Comparison of ENCODE assay signal across 33 cellular contexts in the genomic region with DNA sequence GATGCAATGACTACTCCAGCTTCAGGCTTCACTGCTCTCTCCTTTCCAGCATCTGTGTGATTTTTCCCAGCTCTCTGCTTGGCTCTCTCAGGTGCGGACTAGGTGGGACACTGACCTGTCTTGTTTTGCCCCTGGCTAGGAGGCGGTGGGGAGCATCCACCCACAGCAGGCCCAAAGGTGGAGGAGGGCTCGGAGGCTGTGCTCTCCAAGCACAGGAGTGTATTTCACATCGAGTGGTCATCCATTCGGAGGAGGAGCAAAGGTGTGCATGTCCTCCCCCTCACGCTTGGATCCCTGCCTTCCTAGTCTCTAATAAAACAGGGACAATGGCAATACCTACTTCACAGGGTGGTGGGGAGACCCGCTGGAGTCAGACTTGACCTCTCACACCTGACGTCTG. TPM values are rescaled to one million over a fixed set of nuclear protein-coding genes. Genes with fewer than 3 reads are reported as not detected.
"Had no signal": no experiment of that assay in that cellular context is flagged by ENCODE, and none has a peak within 500 bp of the region (broad histone marks: within the 10 kb centered on the region; RNA-seq: fewer than 3 reads in every experiment).

No MANE protein-coding gene starts in this region.

- H3K4me1 ChIP-seq: colonic mucosa had no signal

- H3K27me3 ChIP-seq: colonic mucosa, esophagus squamous epithelium, gastrocnemius medialis, heart right ventricle, left lung had no signal

- H3K27ac ChIP-seq: colonic mucosa, epithelial cell of prostate, esophagus squamous epithelium, gastrocnemius medialis, heart right ventricle, left lung, lower lobe of right lung had no signal

- DNase-seq: colonic mucosa; cortex of kidney; effector CD4-positive, alpha-beta T cell; effector memory CD4-positive, alpha-beta T cell; erythroblast; esophagus squamous epithelium; foreskin fibroblast; foreskin melanocyte; gastrocnemius medialis; glutamatergic neuron; head of caudate nucleus; heart right ventricle; hippocampal formation; immature natural killer cell; left cardiac atrium; left lung; left ventricle myocardium superior; lower lobe of right lung; mesendoderm; midbrain had no signal

- FAIRE-seq: endometrium, keratinocyte had no signal

- H3K36me3 Mint-ChIP-seq: immature natural killer cell had no signal

- ATAC-seq: esophagus mucosa, gastrocnemius medialis, heart right ventricle, left cardiac atrium, left lung, left ventricle myocardium superior, lower lobe of right lung had no signal

- H3K27me3 Mint-ChIP-seq: dendritic cell treated with granulocyte-macrophage colony-stimulating factor and Interleukin-4, amounts not matched to agents 40 ng/mL and 50 ng/mL, for 4 days had no signal

- H3K27ac Mint-ChIP-seq: dendritic cell treated with granulocyte-macrophage colony-stimulating factor and Interleukin-4, amounts not matched to agents 40 ng/mL and 50 ng/mL, for 4 days; immature natural killer cell had no signal

- H3K4me3 Mint-ChIP-seq: dendritic cell treated with granulocyte-macrophage colony-stimulating factor and Interleukin-4, amounts not matched to agents 40 ng/mL and 50 ng/mL, for 4 days; immature natural killer cell had no signal

- H3K9me3 ChIP-seq: colonic mucosa, esophagus squamous epithelium, gastrocnemius medialis, heart right ventricle, left lung, lower lobe of right lung had no signal

- H3K9me3 Mint-ChIP-seq: dendritic cell treated with granulocyte-macrophage colony-stimulating factor and Interleukin-4, amounts not matched to agents 40 ng/mL and 50 ng/mL, for 4 days; immature natural killer cell had no signal

- H3K4me3 ChIP-seq: colonic mucosa, esophagus squamous epithelium, gastrocnemius medialis, heart right ventricle, left lung, lower lobe of right lung had no signal

- H3K36me3 ChIP-seq: colonic mucosa, esophagus squamous epithelium, gastrocnemius medialis, heart right ventricle, left lung, lower lobe of right lung had no signal

RNA-seq across cellular contexts. Expression of a gene that starts 48.4 kb away (rescaled TPM):
- total RNA-seq: chondrocyte, colonic mucosa, dermis microvascular lymphatic vessel endothelial cell, esophagus mucosa, esophagus squamous epithelium, glomerular endothelial cell, kidney epithelial cell, left ventricle myocardium superior, lower leg skin, lower lobe of right lung, lung microvascular endothelial cell, mononuclear cell, mucosa of gallbladder had no signal
- polyA plus RNA-seq: keratinocyte had no signal
